Comparison of ENCODE assay signal across 29 cellular contexts in genomic region chr19:37045140-37045539, GRCh38.
"Had no signal": no experiment of that assay in that cellular context is flagged by ENCODE, and none has a peak within 500 bp of the region (broad histone marks: within the 10 kb centered on the region; RNA-seq: fewer than 3 reads in every experiment).

No MANE protein-coding gene starts in this region.

- H3K4me3 Mint-ChIP-seq: dendritic cell treated with granulocyte-macrophage colony-stimulating factor and Interleukin-4, amounts not matched to agents 40 ng/mL and 50 ng/mL, for 4 days; effector memory CD8-positive, alpha-beta T cell; endodermal cell had no signal

- H3K4me2 ChIP-seq: hepatocyte had no signal

- H3K36me3 ChIP-seq: colonic mucosa, esophagus muscularis mucosa, esophagus squamous epithelium, gastrocnemius medialis, gastroesophageal sphincter, heart left ventricle, heart right ventricle had no signal

- H3K27me3 ChIP-seq: colonic mucosa, dorsolateral prefrontal cortex, esophagus muscularis mucosa, esophagus squamous epithelium, foreskin keratinocyte, gastrocnemius medialis, gastroesophageal sphincter, heart left ventricle, heart right ventricle, hepatocyte had no signal

- H3K27ac Mint-ChIP-seq: dendritic cell treated with granulocyte-macrophage colony-stimulating factor and Interleukin-4, amounts not matched to agents 40 ng/mL and 50 ng/mL, for 4 days; effector memory CD8-positive, alpha-beta T cell; endodermal cell had no signal

- H3K4me1 Mint-ChIP-seq: endodermal cell had no signal

- H3K4me3 ChIP-seq: colonic mucosa, coronary artery, dorsolateral prefrontal cortex, esophagus muscularis mucosa, esophagus squamous epithelium, gastrocnemius medialis, gastroesophageal sphincter, heart left ventricle, heart right ventricle, hepatocyte had no signal

- H3K4me1 ChIP-seq: colonic mucosa, esophagus muscularis mucosa, esophagus squamous epithelium, foreskin keratinocyte, gastrocnemius medialis, gastroesophageal sphincter, heart left ventricle, heart right ventricle had no signal

- H3K27me3 Mint-ChIP-seq: dendritic cell treated with granulocyte-macrophage colony-stimulating factor and Interleukin-4, amounts not matched to agents 40 ng/mL and 50 ng/mL, for 4 days; effector memory CD8-positive, alpha-beta T cell had no signal

- H3K27ac ChIP-seq: colonic mucosa, coronary artery, dorsolateral prefrontal cortex, epithelial cell of prostate, esophagus muscularis mucosa, esophagus squamous epithelium, foreskin keratinocyte, gastrocnemius medialis, gastroesophageal sphincter, heart left ventricle, heart right ventricle, hepatocyte had no signal

- H3K9me3 ChIP-seq: colonic mucosa, gastrocnemius medialis had no signal

- FAIRE-seq: colon, endometrium, frontal cortex had no signal

- ATAC-seq: effector memory CD8-positive, alpha-beta T cell; esophagus mucosa; foreskin keratinocyte; gastrocnemius medialis; gastroesophageal sphincter; heart left ventricle; heart right ventricle had no signal

- DNase-seq: colonic mucosa; cortex of kidney; dermis blood vessel endothelial cell; dorsolateral prefrontal cortex; effector CD4-positive, alpha-beta T cell; effector CD8-positive, alpha-beta T cell; effector memory CD4-positive, alpha-beta T cell; effector memory CD8-positive, alpha-beta T cell; endodermal cell; erythroblast; esophagus squamous epithelium; foreskin fibroblast; foreskin keratinocyte; foreskin melanocyte; gastrocnemius medialis; glutamatergic neuron; head of caudate nucleus; heart left ventricle; heart right ventricle had no signal
